Comparison of ENCODE assay signal across 25 cellular contexts in genomic region chr1:115718011-115718754, GRCh38. TPM values are rescaled to one million over a fixed set of nuclear protein-coding genes. Genes with fewer than 3 reads are reported as not detected.
DNase-seq lines count a peak whose midpoint lies in the region; ATAC-seq, FAIRE-seq and TF ChIP-seq lines count a peak whose summit lies in the region.
"Had no signal": no experiment of that assay in that cellular context is flagged by ENCODE, and none has a peak within 500 bp of the region (broad histone marks: within the 10 kb centered on the region; RNA-seq: fewer than 3 reads in every experiment).

No MANE protein-coding gene starts in this region.

- no peaks in the 10 kb centered on the region for H3K9me3 ChIP-seq in HepG2 (ENCODE audit: low read length)
- no peaks in the 10 kb centered on the region for H3K9me3 ChIP-seq in right lobe of liver
- no peaks in the 10 kb centered on the region for H3K9me3 ChIP-seq in PC-3 (ENCODE audit: low read length)
- H3K9me3 ChIP-seq: HAP-1, sigmoid colon had no signal

- H3K79me2 ChIP-seq in HepG2 (ENCODE audit: insufficient read depth, low read length), result no peaks in the 10 kb centered on the region
- no peaks in the 10 kb centered on the region for H3K79me2 ChIP-seq in mesendoderm (ENCODE audit: control insufficient read depth, insufficient read depth, low read length)
- no peaks in the 10 kb centered on the region for H3K79me2 ChIP-seq in PC-3 (ENCODE audit: low read length)

- no TSS peak for BruUV-seq in HepG2 (replicated peaks; lab: Mats Ljungman, UMichigan)
- no TSS peak for BruUV-seq in PC-3 (replicated peaks; lab: Mats Ljungman, UMichigan)

- no peak overlapping the region for H2BK120ac ChIP-seq in mesendoderm (ENCODE audit: low read depth, low read length)

- H3K9me3 Mint-ChIP-seq in WTC11, result no peaks in the 10 kb centered on the region
- H3K9me3 Mint-ChIP-seq: activated naive CD4-positive, alpha-beta T cell treated with anti-CD3 and anti-CD28 coated beads, Interleukin-2, amount 50 U/mL, for 72 hours; activated T-helper 2 cell treated with anti-CD3 and anti-CD28 coated beads, Interferon-gamma antibody, Interleukin-2, Interleukin-4, amounts not matched to agents 10 μg/mL and 5 μg/mL and 100 μg/mL, durations not matched to agents 14 hours and 24 hours and 36 hours; CD4-positive, alpha-beta T cell; central memory CD8-positive, alpha-beta T cell; memory B cell had no signal

- CTCF ChIA-PET in HepG2 (lab: Yijun Ruan, JAX; ENCODE audit: low intra/inter-chr PET ratio, low total read pairs) (interaction anchor here (0.7 to 2.4 kb wide), 4 partner anchors 44 to 263 kb away, joined by 3 to 16 read pairs (median 10); no protein-coding TSS in a partner anchor), WTC11 (lab: Charles Lee) (interaction anchor here (0.6 to 7.4 kb wide), 18 partner anchors 10 to 302 kb away, joined by 3 to 88 read pairs (median 3); no protein-coding TSS in a partner anchor), PC-3 (lab: Charles Lee) (interaction anchor here (1.5 kb wide), 1 partner anchor 47 kb away, joined by 4 read pairs; no protein-coding TSS in a partner anchor)

- H3K9me2 ChIP-seq in PC-3 (replicated peaks; ENCODE audit: low read length), result no peaks in the 10 kb centered on the region

- H3K27me3 ChIP-seq in HepG2 (ENCODE audit: control insufficient read depth in 1 of 2, insufficient read depth in 2 of 2, low read length in 2 of 2), result no peaks in the 10 kb centered on the region
- no peaks in the 10 kb centered on the region for H3K27me3 ChIP-seq in right lobe of liver
- H3K27me3 ChIP-seq in mesendoderm (ENCODE audit: insufficient read depth, low read length, poor library complexity), result no peaks in the 10 kb centered on the region
- H3K27me3 ChIP-seq in PC-3 (ENCODE audit: low read length), result no peaks in the 10 kb centered on the region
- H3K27me3 ChIP-seq: sigmoid colon had no signal

- WGBS in HepG2 (ENCODE audit: low lambda C conversion rate), result 59% methylated on average over 5 of the region's 5 CpGs
- WGBS in right lobe of liver (ENCODE audit: insufficient coverage, low coverage, low lambda C conversion rate, missing lambda C conversion rate), result 80% methylated on average over 5 of the region's 5 CpGs
- no CpG with 5 or more reads among the region's 5 CpGs for WGBS in mesendoderm (ENCODE audit: extremely low coverage, insufficient coverage, low lambda C conversion rate)

- in situ Hi-C loops in HepG2 (cut with HindIII; ENCODE audit: extremely low pct_ligation_motif_present, low pct_unique_long_range_greater_than_20kb), result loop anchor here (5.0 kb wide), 1 partner anchor 54 kb away; no protein-coding TSS in a partner anchor

- no peak overlapping the region for H3K27ac ChIP-seq in HepG2 (ENCODE audit: extremely low read length, insufficient read depth, low read length)
- H3K27ac ChIP-seq in right lobe of liver, result no peak overlapping the region
- H3K27ac ChIP-seq in mesendoderm (ENCODE audit: low read depth, low read length), result no peak overlapping the region
- H3K27ac ChIP-seq in PC-3 (ENCODE audit: low read length), result no peak overlapping the region
- H3K27ac ChIP-seq: HL-60, sigmoid colon had no signal

- peaks cover 3% of the 10 kb centered on the region; the same call in 1 of the 2 replicates for H3K27me3 Mint-ChIP-seq in WTC11 (ENCODE audit: low read depth)

- H3K56ac ChIP-seq in mesendoderm (ENCODE audit: low read length), result no peak overlapping the region

- no peak overlapping the region for H2BK5ac ChIP-seq in mesendoderm (ENCODE audit: low read length)

- no peak overlapping the region for H3K27ac Mint-ChIP-seq in WTC11
- H3K27ac Mint-ChIP-seq: activated CD8-positive, alpha-beta T cell treated with anti-CD3 and anti-CD28 coated beads, Interleukin-2, amount 10 ng/mL, durations not matched to agents 7 days and 5 days; activated T-helper 2 cell treated with anti-CD3 and anti-CD28 coated beads, Interferon-gamma antibody, Interleukin-2, Interleukin-4, amounts not matched to agents 10 μg/mL and 5 μg/mL and 100 μg/mL, durations not matched to agents 14 hours and 24 hours and 36 hours; CD4-positive, alpha-beta T cell; memory B cell had no signal

- H3K4me1 ChIP-seq in HepG2 (ENCODE audit: insufficient read depth, low read length), result peaks cover 20% of the 10 kb centered on the region
- H3K4me1 ChIP-seq in right lobe of liver, result no peaks in the 10 kb centered on the region
- peaks cover 2% of the 10 kb centered on the region for H3K4me1 ChIP-seq in mesendoderm (ENCODE audit: control insufficient read depth, low read depth, low read length)
- H3K4me1 ChIP-seq in PC-3 (ENCODE audit: insufficient read depth, low read length), result peaks cover 28% of the 10 kb centered on the region
- H3K4me1 ChIP-seq: sigmoid colon had no signal

- H3K36me3 ChIP-seq in HepG2 (replicated peaks in 1 of 2; ENCODE audit: control insufficient read depth in 1 of 2, insufficient read depth in 2 of 2, low read length in 2 of 2) (no peaks in the 10 kb centered on the region), right lobe of liver (no peaks in the 10 kb centered on the region), mesendoderm (ENCODE audit: control insufficient read depth, insufficient read depth, low read length) (no peaks in the 10 kb centered on the region), PC-3 (ENCODE audit: low read depth, low read length) (no peaks in the 10 kb centered on the region; the same call in 1 of the 2 replicates)
- H3K36me3 ChIP-seq: HAP-1, sigmoid colon had no signal

- H2BK15ac ChIP-seq in mesendoderm (replicated peaks; ENCODE audit: low read depth), result no peak overlapping the region

- intact Hi-C loops in HepG2 (cut with micrococcal nuclease; ENCODE audit: unreplicated experiment), result no loop called here
- intact Hi-C loops in right lobe of liver (cut with DNase I), result no loop called here
- intact Hi-C loops in PC-3 (cut with micrococcal nuclease), result no loop called here

- H3K4ac ChIP-seq in mesendoderm (ENCODE audit: low read depth, low read length), result no peak overlapping the region

- FAIRE-seq in HepG2 (lab: Jason Lieb, UNC), result no peak
- FAIRE-seq: GM12892 had no signal

- DNase-seq in HepG2 (ENCODE audit: low spot score) (no peak), right lobe of liver (no peak), WTC11 (ENCODE audit: low spot score) (no peak), mesendoderm (peak; percentile 80), PC-3 (no peak), DMS79 treated with DMSO at 0.1 percent for 48 hours (lab: John Stamatoyannopoulos, UW) (no peak)
- no peak for DNase-seq in stimulated activated CD4-positive, alpha-beta T cell treated with anti-CD3 and anti-CD28 coated beads, Interleukin-4, amount 100 ng/mL, for 24 hours
- no peak for DNase-seq in central memory CD4-positive, alpha-beta T cell
- DNase-seq: NCI-H2081 treated with DMSO at 0.1 percent for 48 hours; NCI-H226; Right ventricle myocardium superior; stimulated activated CD4-positive, alpha-beta T cell treated with anti-CD3 and anti-CD28 coated beads, Interleukin-4, amount 100 ng/mL, for 4 hours had no signal

- no peak for TF ChIP-seq RAD21 in HepG2 (CRISPR knock-in tag; IDR thresholded peaks at IDR 0.05)

- H4K5ac ChIP-seq in mesendoderm (ENCODE audit: low read length), result no peak overlapping the region

- no peak overlapping the region for H4K8ac ChIP-seq in mesendoderm (ENCODE audit: low read depth, low read length)

- H3K23ac ChIP-seq in mesendoderm (ENCODE audit: low read length), result no peak overlapping the region

- H3K4me3 Mint-ChIP-seq in WTC11, result no peak overlapping the region
- H3K4me3 Mint-ChIP-seq: activated CD8-positive, alpha-beta T cell treated with anti-CD3 and anti-CD28 coated beads, Interleukin-2, amount 10 ng/mL, durations not matched to agents 7 days and 5 days; CD4-positive, alpha-beta T cell; central memory CD8-positive, alpha-beta T cell; memory B cell had no signal

- POLR2A ChIA-PET in HepG2 (lab: Yijun Ruan, JAX) (no interaction called here), WTC11 (lab: Charles Lee) (interaction anchor here (1.2 kb wide), 1 partner anchor 46 kb away, joined by 3 read pairs; no protein-coding TSS in a partner anchor), PC-3 (lab: Charles Lee; ENCODE audit: unreplicated experiment) (no interaction called here)

- H4K20me1 ChIP-seq in HepG2 (ENCODE audit: insufficient read depth, low read length) (no peaks in the 10 kb centered on the region), PC-3 (ENCODE audit: low read length) (no peaks in the 10 kb centered on the region)

- H3K4me1 Mint-ChIP-seq in WTC11, result peaks cover 23% of the 10 kb centered on the region
- H3K4me1 Mint-ChIP-seq: central memory CD8-positive, alpha-beta T cell; memory B cell had no signal

- no peak overlapping the region for H2AK5ac ChIP-seq in mesendoderm (ENCODE audit: low read length)

- H3K4me2 ChIP-seq in HepG2 (ENCODE audit: low read depth, low read length) (no peak overlapping the region), mesendoderm (ENCODE audit: low read length) (no peak overlapping the region), PC-3 (ENCODE audit: low read length) (no peak overlapping the region)

- H3K9ac ChIP-seq in HepG2 (ENCODE audit: insufficient read depth, low read depth, low read length) (no peak overlapping the region), mesendoderm (ENCODE audit: low read length) (no peak overlapping the region), PC-3 (ENCODE audit: low read length) (no peak overlapping the region)

- H3K18ac ChIP-seq in mesendoderm (ENCODE audit: low read length), result no peak overlapping the region

- TF ChIP-seq CTCF in HepG2 (CRISPR knock-in tag; IDR thresholded peaks at IDR 0.05) (no peak), right lobe of liver (IDR thresholded peaks at IDR 0.05) (no peak), WTC11 (IDR thresholded peaks at IDR 0.05) (no peak), PC-3 (conservative IDR thresholded peaks at IDR 0.05; ENCODE audit: low read depth, low read length) (no peak)

- H3K79me1 ChIP-seq in mesendoderm (ENCODE audit: low read length), result no peaks in the 10 kb centered on the region

- no peaks in the 10 kb centered on the region for H3K36me3 Mint-ChIP-seq in WTC11
- H3K36me3 Mint-ChIP-seq: activated naive CD4-positive, alpha-beta T cell treated with anti-CD3 and anti-CD28 coated beads, Interleukin-2, amount 50 U/mL, for 72 hours; memory B cell had no signal

- TF ChIP-seq POLR2A in HepG2 (IDR thresholded peaks at IDR 0.05; ENCODE audit: insufficient read depth in 1 of 2, low read depth in 2 of 2, low read length in 2 of 2) (no peak), right lobe of liver (IDR thresholded peaks at IDR 0.05) (no peak)

- no peak overlapping the region for H3K4me3 ChIP-seq in HepG2 (replicated peaks in 1 of 3; ENCODE audit: insufficient read depth in 1 of 3, low read depth in 2 of 3, low read length in 3 of 3)
- no peak overlapping the region for H3K4me3 ChIP-seq in right lobe of liver
- no peak overlapping the region for H3K4me3 ChIP-seq in mesendoderm (ENCODE audit: low read length)
- no peak overlapping the region for H3K4me3 ChIP-seq in PC-3 (ENCODE audit: low read length)
- H3K4me3 ChIP-seq: HAP-1, sigmoid colon had no signal

- H2AFZ ChIP-seq in HepG2 (ENCODE audit: low read length), result no peak overlapping the region
- no peak overlapping the region for H2AFZ ChIP-seq in PC-3 (ENCODE audit: low read length)

- TF ChIP-seq EP300 in HepG2 (IDR thresholded peaks at IDR 0.05; ENCODE audit: low read depth in 2 of 2, low read length in 2 of 2) (no peak), HepG2 (CRISPR knock-in tag; IDR thresholded peaks at IDR 0.05; ENCODE audit: borderline replicate concordance) (no peak)

- H3F3A ChIP-seq in PC-3 (ENCODE audit: low read length, unreplicated experiment), result no peaks in the 10 kb centered on the region

- ATAC-seq in HepG2 (peak; percentile 42; the same call in 2 of the 3 replicates), right lobe of liver (no peak), WTC11 (peak; percentile 31), PC-3 (no peak)
- ATAC-seq: activated CD8-positive, alpha-beta T cell treated with anti-CD3 and anti-CD28 coated beads, Interleukin-2, amount 10 ng/mL, durations not matched to agents 7 days and 5 days; Panc1 had no signal

RNA-seq across cellular contexts. Expression of gene CASQ2, which starts 50.3 kb away (rescaled TPM):
- total RNA-seq in HepG2 (2016; rRNA removed; fragmentation: Illumina TruSeq; extraction: Trizol) (not detected in 2 replicates), right lobe of liver (under 1 TPM in 4 of 6 experiments, not detected in 2; 0.09 to 0.44 (median 0.21) TPM), WTC11 (2021) (0.09 TPM in 1 of 3 replicates, not detected in the others), PC-3 (2014; rRNA removed) (0.17 TPM in 1 of 2 replicates, not detected in the other)
- not detected in 2 replicates for total RNA-seq in HepG2 (2016; cell fraction: cytosol; rRNA removed; fragmentation: Illumina TruSeq; extraction: Trizol; ENCODE audit: low read depth)
- not detected in 2 replicates for total RNA-seq in HepG2 (2016; cell fraction: insoluble cytoplasmic fraction; rRNA removed; fragmentation: Illumina TruSeq; extraction: Trizol)
- not detected in 2 replicates for total RNA-seq in HepG2 (2016; cell fraction: membrane; rRNA removed; fragmentation: Illumina TruSeq; extraction: Trizol)
- not detected in 2 replicates for total RNA-seq in HepG2 (2016; cell fraction: nucleus; rRNA removed; fragmentation: Illumina TruSeq; extraction: Trizol)
- polyA plus RNA-seq in HepG2 (2011; rRNA removed), result 0.05 TPM in 1 of 2 replicates, not detected in the other
- 0.03 TPM in 1 of 2 replicates, not detected in the other for polyA plus RNA-seq in HepG2 (2011; cell fraction: cytosol; rRNA removed)
- not detected in 2 replicates for polyA plus RNA-seq in HepG2 (2011; cell fraction: nucleus; rRNA removed)
- 0.05 TPM in 1 of 2 replicates, not detected in the other for polyA plus RNA-seq in HepG2 (2012)
- not detected in 2 replicates for polyA plus RNA-seq in HepG2 (2016; cell fraction: cytosol; fragmentation: Illumina TruSeq; extraction: Trizol; ENCODE audit: low read depth)
- polyA plus RNA-seq in HepG2 (2016; cell fraction: insoluble cytoplasmic fraction; fragmentation: Illumina TruSeq; extraction: Trizol; ENCODE audit: low read depth), result not detected in 2 replicates
- polyA plus RNA-seq in HepG2 (2016; cell fraction: membrane; fragmentation: Illumina TruSeq; extraction: Trizol; ENCODE audit: low read depth), result not detected in 2 replicates
- polyA plus RNA-seq in HepG2 (2016; cell fraction: nucleus; fragmentation: Illumina TruSeq; extraction: Trizol; ENCODE audit: insufficient read depth, low read depth), result not detected in 2 replicates
- polyA minus RNA-seq in HepG2 (2011; rRNA and poly(A)+ RNA removed; ENCODE audit: low replicate concordance), result not detected in 2 replicates
- not detected in 2 replicates for polyA minus RNA-seq in HepG2 (2011; cell fraction: cytosol; rRNA and poly(A)+ RNA removed)
- polyA minus RNA-seq in HepG2 (2011; cell fraction: nucleus; rRNA and poly(A)+ RNA removed), result not detected in 2 replicates
- not detected for polyA plus RNA-seq in mesendoderm (2013, experiment 1 of 2)
- 0.01 TPM for polyA plus RNA-seq in mesendoderm (2013, experiment 2 of 2)
- total RNA-seq: A172; activated CD8-positive, alpha-beta T cell treated with anti-CD3 and anti-CD28 coated beads, Interleukin-2, amount 10 ng/mL, durations not matched to agents 7 days and 5 days; activated naive CD4-positive, alpha-beta T cell treated with anti-CD3 and anti-CD28 coated beads, Interleukin-2, amount 50 U/mL, for 72 hours; activated T-helper 2 cell treated with anti-CD3 and anti-CD28 coated beads, Interferon-gamma antibody, Interleukin-2, Interleukin-4, amounts not matched to agents 10 μg/mL and 5 μg/mL and 100 μg/mL, durations not matched to agents 14 hours and 24 hours and 36 hours; CD4-positive, alpha-beta T cell; T-helper 2 cell treated with Interferon-gamma antibody and Interleukin-4, amounts not matched to agents 100 ng/mL and 5 ng/mL, for 36 hours had no signal

Comparison
In these comparisons a context has a peak if more than half of its experiments do, and no peak if none do; other contexts are left out.
1. ATAC-seq: peak in HepG2 (single experiment) and WTC11 (single experiment); none in right lobe of liver (0 of 4) and PC-3 (single experiment).